Comparison of ENCODE assay signal across 11 cellular contexts in the genomic region with DNA sequence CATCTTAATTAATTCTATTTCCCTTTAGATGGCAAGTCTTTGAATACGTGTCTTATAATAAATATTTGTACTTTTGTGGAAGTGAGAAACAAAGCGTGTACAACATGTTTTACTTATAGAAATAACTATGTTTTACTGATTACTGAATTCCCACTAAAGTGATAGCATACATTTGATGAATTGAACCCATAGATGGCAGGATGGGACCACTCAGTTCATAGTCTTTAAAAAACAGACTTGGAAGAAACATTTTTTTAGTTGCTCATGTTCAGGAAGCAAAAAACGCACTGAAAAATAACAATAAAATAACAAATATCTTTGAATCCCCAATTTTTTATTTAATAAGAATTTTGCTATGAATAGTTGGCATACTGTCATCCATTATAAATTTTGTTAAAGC.
DNase-seq lines count a peak whose midpoint lies in the region; ATAC-seq and TF ChIP-seq lines count a peak whose summit lies in the region.
"Had no signal": no experiment of that assay in that cellular context is flagged by ENCODE, and none has a peak within 500 bp of the region (broad histone marks: within the 10 kb centered on the region; RNA-seq: fewer than 3 reads in every experiment).

No MANE protein-coding gene starts in this region.

- ATAC-seq in GM19463 (IDR thresholded peaks at IDR 0.05; ENCODE audit: unreplicated experiment) (no peak), HG03342 (IDR thresholded peaks at IDR 0.05; ENCODE audit: unreplicated experiment) (no peak), HG03469 (IDR thresholded peaks at IDR 0.05; ENCODE audit: unreplicated experiment) (no peak)

- H3K4me3 ChIP-seq in fibroblast of mammary gland (ENCODE audit: control insufficient read depth, low read depth, low read length) (no peak overlapping the region), skeletal muscle cell (ENCODE audit: low read depth, low read length) (no peak overlapping the region)
- H3K4me3 ChIP-seq: SJSA1 had no signal

- TF ChIP-seq CTCF in fibroblast of mammary gland (conservative IDR thresholded peaks at IDR 0.05; ENCODE audit: control insufficient read depth, insufficient read depth, low read depth, low read length), result peak; percentile 43

- DNase-seq in NCI-H510A treated with DMSO at 0.1 percent for 48 hours (lab: John Stamatoyannopoulos, UW), result peak; percentile 34
- no peak for DNase-seq in NCI-H510A (lab: John Stamatoyannopoulos, UW)
- DNase-seq in NCI-H460 (ENCODE audit: extremely low read depth, low read depth), result peak; percentile 18
- DNase-seq in fibroblast of mammary gland (ENCODE audit: low read depth), result peak; percentile 53
- DNase-seq in skeletal muscle cell (ENCODE audit: low read depth), result peak; percentile 25
- DNase-seq: CD4-positive, CD25-positive, alpha-beta regulatory T cell; naive B cell had no signal
